Comparison of ENCODE assay signal across 8 cellular contexts in the genomic region with DNA sequence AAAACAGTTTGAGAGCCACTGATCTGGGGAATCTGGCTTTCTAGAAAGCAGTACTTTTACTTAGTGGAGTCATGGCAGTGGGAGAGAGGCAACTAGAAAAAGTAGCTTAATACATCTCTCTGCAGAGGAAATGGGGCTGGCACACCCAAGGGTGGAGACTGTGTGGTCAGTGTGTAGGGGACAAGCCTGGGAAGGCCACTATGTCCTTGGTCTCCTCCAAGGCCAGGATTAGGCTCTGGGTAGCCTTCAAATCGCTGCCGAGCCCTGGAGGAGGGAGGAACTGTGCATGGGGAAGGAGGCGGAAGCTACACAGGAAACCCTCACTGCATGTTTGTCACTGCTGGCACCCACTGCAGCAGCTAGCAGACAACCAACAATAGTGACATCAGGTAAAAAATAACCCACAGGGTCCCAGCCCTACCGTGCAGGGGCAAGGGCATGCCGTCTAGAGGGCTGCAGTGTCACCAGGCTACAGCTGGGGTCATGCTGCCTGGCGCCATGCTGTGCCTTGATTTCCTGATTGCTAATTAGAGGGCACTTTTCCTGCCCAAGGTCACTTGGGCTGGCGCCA. TPM values are rescaled to one million over a fixed set of nuclear protein-coding genes. Genes with fewer than 3 reads are reported as not detected.
A peak's percentile ranks its signal among the peaks of the same experiment; 100 is the strongest.
DNase-seq lines count a peak whose midpoint lies in the region; ATAC-seq and TF ChIP-seq lines count a peak whose summit lies in the region.

No MANE protein-coding gene starts in this region.

- ATAC-seq in HG03095 (IDR thresholded peaks at IDR 0.05; ENCODE audit: unreplicated experiment) (no peak), GM18520 (IDR thresholded peaks at IDR 0.05; ENCODE audit: unreplicated experiment) (no peak)

- H3K9ac ChIP-seq in mammary epithelial cell (ENCODE audit: insufficient read depth, low read length), result no peak overlapping the region
- H3K9ac ChIP-seq in skeletal muscle satellite cell (ENCODE audit: low read depth, low read length), result peak overlapping the region; percentile 55

- no peak overlapping the region for H2AFZ ChIP-seq in mammary epithelial cell (ENCODE audit: low read depth, low read length)

- 73% methylated on average over 7 of the region's 7 CpGs for WGBS in mammary epithelial cell (ENCODE audit: low coverage, missing lambda C conversion rate)

- DNase-seq in GM19240 (ENCODE audit: insufficient read length, low spot score) (peak; percentile 27), T-helper 22 cell (ENCODE audit: low read depth) (peak; percentile 59), mammary epithelial cell (no peak), NCI-H2227 treated with DMSO at 0.1 percent for 48 hours (lab: John Stamatoyannopoulos, UW) (no peak), H4 (ENCODE audit: low spot score) (no peak)

- H3K4me2 ChIP-seq in mammary epithelial cell (ENCODE audit: insufficient read depth, low read depth, low read length), result peak overlapping the region; percentile 7
- H3K4me2 ChIP-seq in skeletal muscle satellite cell (ENCODE audit: low read length), result peak overlapping the region; percentile 78

- no peaks in the 10 kb centered on the region for H3K9me3 ChIP-seq in mammary epithelial cell (replicated peaks; ENCODE audit: insufficient read depth, low read length)
- H3K9me3 ChIP-seq in skeletal muscle satellite cell (replicated peaks; ENCODE audit: low read length), result no peaks in the 10 kb centered on the region

- no peaks in the 10 kb centered on the region for H3K79me2 ChIP-seq in mammary epithelial cell (ENCODE audit: insufficient read depth, low read length)

- dilution Hi-C loops in mammary epithelial cell (cut with HindIII; ENCODE audit: low sequenced_read_pairs), result loop anchor here (5.0 kb wide), 1 partner anchor 49 kb away; no protein-coding TSS in a partner anchor

- H3K4me3 ChIP-seq in mammary epithelial cell (replicated peaks in 1 of 3; ENCODE audit: insufficient read depth in 1 of 3, low read depth in 2 of 3, low read length in 3 of 3), result no peak overlapping the region
- peak overlapping the region; percentile 41 for H3K4me3 ChIP-seq in skeletal muscle satellite cell (ENCODE audit: low read length)

- H4K20me1 ChIP-seq in mammary epithelial cell (ENCODE audit: insufficient read depth, low read length), result no peaks in the 10 kb centered on the region

- BruUV-seq in mammary epithelial cell (replicated peaks; lab: Mats Ljungman, UMichigan), result no TSS peak

- H3K4me1 ChIP-seq in mammary epithelial cell (ENCODE audit: insufficient read depth, low read length), result peaks cover 6% of the 10 kb centered on the region
- peaks cover 14% of the 10 kb centered on the region for H3K4me1 ChIP-seq in skeletal muscle satellite cell (ENCODE audit: control insufficient read depth, insufficient read depth, low read length)

- in situ Hi-C loops in mammary epithelial cell (cut with MboI; ENCODE audit: low sequenced_read_pairs in 2 of 2), result no loop called here

- H3K27me3 ChIP-seq in mammary epithelial cell (ENCODE audit: insufficient read depth, low read length) (no peaks in the 10 kb centered on the region), skeletal muscle satellite cell (ENCODE audit: control insufficient read depth, insufficient read depth, low read length) (no peaks in the 10 kb centered on the region)

- H3K27ac ChIP-seq in mammary epithelial cell (ENCODE audit: insufficient read depth, low read depth, low read length), result no peak overlapping the region

- intact Hi-C loops in mammary epithelial cell (cut with micrococcal nuclease), result no loop called here

- no peaks in the 10 kb centered on the region for H3K36me3 ChIP-seq in mammary epithelial cell (ENCODE audit: insufficient read depth, low read length)
- H3K36me3 ChIP-seq in skeletal muscle satellite cell (ENCODE audit: insufficient read depth, low read length), result no peaks in the 10 kb centered on the region

- TF ChIP-seq CTCF in mammary epithelial cell (conservative IDR thresholded peaks at IDR 0.05 in 1 of 2, IDR thresholded peaks at IDR 0.05 in 1 of 2; ENCODE audit: extremely low read depth in 1 of 2, insufficient read depth in 1 of 2, low read depth in 1 of 2, low read length in 2 of 2), result no peak

- CTCF ChIA-PET in mammary epithelial cell (lab: Charles Lee; ENCODE audit: low non-redundant PET), result no interaction called here

RNA-seq across cellular contexts. Expression of gene LBH, which starts 34.8 kb away (rescaled TPM):
- 10 to 100 TPM in 1 of 2 donors, 1 to 10 TPM in 1; 1.2 to 56.5 TPM for total RNA-seq in mammary epithelial cell
- 2.4 TPM for polyA plus RNA-seq in mammary epithelial cell
- 6.3 TPM for polyA minus RNA-seq in mammary epithelial cell
- 1.0 and 9.4 TPM in 2 replicates for total RNA-seq in skeletal muscle satellite cell (2012; rRNA removed)
- total RNA-seq in H4 (2014; rRNA removed; shearing (Covaris generic)), result 23.7 and 25.3 TPM in 2 replicates

Comparison
In these comparisons a context has a peak if more than half of its experiments do, and no peak if none do; other contexts are left out.
1. DNase-seq: peak in GM19240 (single experiment) and T-helper 22 cell (single experiment); none in mammary epithelial cell (single experiment), NCI-H2227 treated with DMSO at 0.1 percent for 48 hours (single experiment) and H4 (single experiment).